Comparison of ENCODE assay signal across 8 cellular contexts in genomic region chr14:89303452-89304435, GRCh38.
A peak's percentile ranks its signal among the peaks of the same experiment; 100 is the strongest.
DNase-seq lines count a peak whose midpoint lies in the region; ATAC-seq and TF ChIP-seq lines count a peak whose summit lies in the region.

No MANE protein-coding gene starts in this region.

- in situ Hi-C loops in HAP-1 (cut with MboI; ENCODE audit: low sequenced_read_pairs), result no loop called here

- peak overlapping the region; percentile 91 for H3K27ac Mint-ChIP-seq in activated CD4-positive, alpha-beta T cell treated with anti-CD3 and anti-CD28 coated beads for 36 hours
- H3K27ac Mint-ChIP-seq in endothelial cell (ENCODE audit: unreplicated experiment) (peak overlapping the region; percentile 76), type B pancreatic cell (peak overlapping the region; percentile 74)

- no peaks in the 10 kb centered on the region; the same call in 1 of the 2 replicates for H3K9me3 ChIP-seq in HAP-1

- peaks cover 62% of the 10 kb centered on the region for H3K4me1 Mint-ChIP-seq in activated CD4-positive, alpha-beta T cell treated with anti-CD3 and anti-CD28 coated beads for 36 hours
- H3K4me1 Mint-ChIP-seq in endothelial cell (ENCODE audit: unreplicated experiment) (peaks cover 25% of the 10 kb centered on the region), type B pancreatic cell (ENCODE audit: unreplicated experiment) (peaks cover 42% of the 10 kb centered on the region)

- CTCF ChIA-PET in activated CD4-positive, alpha-beta T cell treated with anti-CD3 and anti-CD28 coated beads for 36 hours (lab: Charles Lee), result interaction anchor here (0.6 kb wide), 1 partner anchor 263 kb away, joined by 3 read pairs; no protein-coding TSS in a partner anchor

- peaks cover 36% of the 10 kb centered on the region for H3K36me3 Mint-ChIP-seq in activated CD4-positive, alpha-beta T cell treated with anti-CD3 and anti-CD28 coated beads for 36 hours (ENCODE audit: low read depth)
- H3K36me3 Mint-ChIP-seq in endothelial cell (ENCODE audit: low read depth, unreplicated experiment) (peaks cover 13% of the 10 kb centered on the region), type B pancreatic cell (peaks cover 27% of the 10 kb centered on the region)

- no peaks in the 10 kb centered on the region for H3K27me3 ChIP-seq in HAP-1 (ENCODE audit: low read depth)

- no peak overlapping the region for H3K4me3 ChIP-seq in HAP-1

- peak; percentile 61 for ATAC-seq in activated CD4-positive, alpha-beta T cell treated with anti-CD3 and anti-CD28 coated beads for 36 hours

- H3K4me3 Mint-ChIP-seq in activated CD4-positive, alpha-beta T cell treated with anti-CD3 and anti-CD28 coated beads for 36 hours, result peak overlapping the region; percentile 62
- H3K4me3 Mint-ChIP-seq in endothelial cell (ENCODE audit: unreplicated experiment) (peak overlapping the region; percentile 19), type B pancreatic cell (peak overlapping the region; percentile 65)

- peaks cover 52% of the 10 kb centered on the region for H3K4me1 ChIP-seq in HAP-1

- POLR2A ChIA-PET in activated CD4-positive, alpha-beta T cell treated with anti-CD3 and anti-CD28 coated beads for 36 hours (lab: Charles Lee), result interaction anchor here (0.6 to 1.1 kb wide), 2 partner anchors 19 to 125 kb away, joined by 3 read pairs; no protein-coding TSS in a partner anchor

- intact Hi-C loops in activated CD4-positive, alpha-beta T cell treated with anti-CD3 and anti-CD28 coated beads for 36 hours (cut with DNase I, micrococcal nuclease), result loop anchor here in 1 of 2 experiments (1.0 to 10.0 kb wide), 2 partner anchors 113 to 259 kb away; no protein-coding TSS in a partner anchor

- no peak for TF ChIP-seq CTCF in endothelial cell (IDR thresholded peaks at IDR 0.05; ENCODE audit: unreplicated experiment)
- TF ChIP-seq CTCF in type B pancreatic cell (conservative IDR thresholded peaks at IDR 0.05), result no peak

- no peaks in the 10 kb centered on the region for H3K27me3 Mint-ChIP-seq in activated CD4-positive, alpha-beta T cell treated with anti-CD3 and anti-CD28 coated beads for 36 hours
- H3K27me3 Mint-ChIP-seq in endothelial cell (ENCODE audit: unreplicated experiment), result peaks cover 7% of the 10 kb centered on the region
- no peaks in the 10 kb centered on the region for H3K27me3 Mint-ChIP-seq in type B pancreatic cell

- DNase-seq in activated CD4-positive, alpha-beta T cell treated with anti-CD3 and anti-CD28 coated beads for 36 hours, result peak; percentile 29
- DNase-seq in activated CD4-positive, alpha-beta T cell treated with anti-CD3 and anti-CD28 coated beads, Interleukin-2, amount 50 U/mL, for 1 hour, result no peak
- peak; percentile 32 to 48 for DNase-seq in HAP-1 (ENCODE audit: low spot score in 2 of 2)
- peak; percentile 79 for DNase-seq in M059J (ENCODE audit: low read depth)
- peak; percentile 27 for DNase-seq in SKM-1 (lab: John Stamatoyannopoulos, UW; ENCODE audit: unreplicated experiment)
- no peak for DNase-seq in endothelial cell (ENCODE audit: low spot score)
- peak; percentile 52 for DNase-seq in midbrain (lab: John Stamatoyannopoulos, UW)
- no peak for DNase-seq in type B pancreatic cell (ENCODE audit: extremely low spot score, unreplicated experiment)

- peaks cover 3% of the 10 kb centered on the region for H3K9me3 Mint-ChIP-seq in activated CD4-positive, alpha-beta T cell treated with anti-CD3 and anti-CD28 coated beads for 36 hours (ENCODE audit: low read depth)
- H3K9me3 Mint-ChIP-seq in endothelial cell (ENCODE audit: unreplicated experiment) (no peaks in the 10 kb centered on the region), type B pancreatic cell (peaks cover 4% of the 10 kb centered on the region)

- no peaks in the 10 kb centered on the region for H3K36me3 ChIP-seq in HAP-1 (replicated peaks)

Comparison
In these comparisons a context has a peak if more than half of its experiments do, and no peak if none do; other contexts are left out.
1. DNase-seq: peak in activated CD4-positive, alpha-beta T cell treated with anti-CD3 and anti-CD28 coated beads for 36 hours (single experiment), HAP-1 (2 of 2), M059J (single experiment), SKM-1 (single experiment) and midbrain (single experiment); none in activated CD4-positive, alpha-beta T cell treated with anti-CD3 and anti-CD28 coated beads, Interleukin-2, amount 50 U/mL, for 1 hour (single experiment), endothelial cell (single experiment) and type B pancreatic cell (single experiment).
2. Peak in every context shown above with its lines, with median percentiles within 50 percentile points of each other: H3K27ac Mint-ChIP-seq and H3K4me3 Mint-ChIP-seq.